In genomic region chr4:16126714-16127113, GRCh38 we compare ENCODE assay signal across 19 cellular contexts.
"Had no signal": no experiment of that assay in that cellular context is flagged by ENCODE, and none has a peak within 500 bp of the region (broad histone marks: within the 10 kb centered on the region; RNA-seq: fewer than 3 reads in every experiment).

No MANE protein-coding gene starts in this region.

- ATAC-seq: activated CD4-positive, alpha-beta T cell treated with anti-CD3 and anti-CD28 coated beads for 36 hours; activated CD8-positive, alpha-beta memory T cell treated with anti-CD3 and anti-CD28 coated beads, Interleukin-2, amount 10 ng/mL, durations not matched to agents 7 days and 5 days; activated CD8-positive, alpha-beta T cell treated with anti-CD3 and anti-CD28 coated beads, Interleukin-2, amount 10 ng/mL, durations not matched to agents 7 days and 5 days; activated naive CD8-positive, alpha-beta T cell treated with anti-CD3 and anti-CD28 coated beads, Interleukin-2, amount 50 U/mL, for 24 hours; effector memory CD8-positive, alpha-beta T cell; gastroesophageal sphincter had no signal

- DNase-seq: activated CD4-positive, alpha-beta T cell treated with anti-CD3 and anti-CD28 coated beads for 36 hours; activated CD4-positive, CD25-positive, alpha-beta regulatory T cell; activated CD8-positive, alpha-beta memory T cell treated with anti-CD3 and anti-CD28 coated beads, Interleukin-2, amount 10 ng/mL, durations not matched to agents 7 days and 5 days; activated CD8-positive, alpha-beta T cell treated with anti-CD3 and anti-CD28 coated beads, Interleukin-2, amount 10 ng/mL, durations not matched to agents 7 days and 5 days; activated naive CD8-positive, alpha-beta T cell treated with anti-CD3 and anti-CD28 coated beads, Interleukin-2, amount 50 U/mL, for 24 hours; activated T-cell treated with anti-CD3 and anti-CD28 coated beads, Interleukin-2, amount 50 U/mL, for 48 hours; amygdala; cerebellar nuclear complex; dorsolateral prefrontal cortex; effector memory CD8-positive, alpha-beta T cell; erythroblast; islet precursor cell; left ventricle myocardium inferior; posterior cingulate gyrus; right cardiac atrium; stimulated activated CD4-positive, alpha-beta T cell treated with anti-CD3 and anti-CD28 coated beads, Interleukin-15, amount 100 ng/mL, for 24 hours; stimulated activated CD4-positive, alpha-beta T cell treated with anti-CD3 and anti-CD28 coated beads, Interleukin-2, amount 100 ng/mL, for 24 hours; stimulated activated naive CD4-positive, alpha-beta T cell had no signal
